23 cellular contexts compared by ENCODE assay signal in genomic region chr13:65932013-65932412, GRCh38.
"Had no signal": no experiment of that assay in that cellular context is flagged by ENCODE, and none has a peak within 500 bp of the region (broad histone marks: within the 10 kb centered on the region; RNA-seq: fewer than 3 reads in every experiment).

No MANE protein-coding gene starts in this region.

- H3K36me3 Mint-ChIP-seq: memory B cell, mesothelial cell of epicardium had no signal

- H2AFZ ChIP-seq: hepatocyte had no signal

- H3K27me3 Mint-ChIP-seq: memory B cell had no signal

- H3K79me2 ChIP-seq: hepatocyte had no signal

- H3K9me3 Mint-ChIP-seq: mesothelial cell of epicardium had no signal

- H3K4me1 ChIP-seq: heart left ventricle, left lung, left ventricle myocardium inferior, lower lobe of right lung had no signal

- DNase-seq: heart left ventricle, heart right ventricle, hippocampal formation, hypothalamus, islet precursor cell, kidney, kidney glomerular epithelial cell, left cardiac atrium, left colon, left lung, left ventricle myocardium inferior, left ventricle myocardium superior, lower lobe of right lung, mammary epithelial cell, mesenchymal stem cell, mesendoderm, midbrain, mucosa of descending colon had no signal

- H3K4me1 Mint-ChIP-seq: memory B cell had no signal

- H3K27ac ChIP-seq: heart left ventricle, heart right ventricle, hepatocyte, left lung, left ventricle myocardium inferior, lower lobe of right lung had no signal

- H3K4me2 ChIP-seq: hepatocyte had no signal

- H3K9me3 ChIP-seq: heart left ventricle, heart right ventricle, left lung, left ventricle myocardium inferior, lower lobe of right lung, mucosa of descending colon had no signal

- H3K27me3 ChIP-seq: heart left ventricle, heart right ventricle, hepatocyte, left lung had no signal

- H3K27ac Mint-ChIP-seq: memory B cell, mesothelial cell of epicardium had no signal

- H3K4me3 ChIP-seq: heart left ventricle, heart right ventricle, hepatocyte, left lung, left ventricle myocardium inferior, lower lobe of right lung, lung, mucosa of descending colon had no signal

- ATAC-seq: heart left ventricle, heart right ventricle, left cardiac atrium, left colon, left lobe of liver, left lung, left ventricle myocardium superior, lower lobe of right lung, mucosa of descending colon had no signal

- H3K36me3 ChIP-seq: heart left ventricle, heart right ventricle, left lung, left ventricle myocardium inferior, lower lobe of right lung had no signal

- H3K4me3 Mint-ChIP-seq: memory B cell, mesothelial cell of epicardium had no signal
